8 cellular contexts compared by ENCODE assay signal in genomic region chrX:74422576-74423288, GRCh38. TPM values are rescaled to one million over a fixed set of nuclear protein-coding genes. Genes with fewer than 3 reads are reported as not detected.
A peak's percentile ranks its signal among the peaks of the same experiment; 100 is the strongest.
DNase-seq lines count a peak whose midpoint lies in the region; ATAC-seq and TF ChIP-seq lines count a peak whose summit lies in the region.

No MANE protein-coding gene starts in this region.

- no peak for ATAC-seq in central memory CD8-positive, alpha-beta T cell (replicated peaks; ENCODE audit: extremely low read depth, poor library complexity, severe bottlenecking)

- H3K36me3 ChIP-seq in sigmoid colon, result no peaks in the 10 kb centered on the region

- H3K9me3 Mint-ChIP-seq in central memory CD8-positive, alpha-beta T cell, result no peaks in the 10 kb centered on the region
- H3K9me3 Mint-ChIP-seq in immature natural killer cell, result no peaks in the 10 kb centered on the region

- intact Hi-C loops in sigmoid colon (cut with DNase I), result loop anchor here (5.0 kb wide), 2 partner anchors 40 to 130 kb away; no protein-coding TSS in a partner anchor

- TF ChIP-seq EP300 in sigmoid colon (IDR thresholded peaks at IDR 0.05), result no peak

- peak overlapping the region; percentile 80 for H3K4me3 Mint-ChIP-seq in central memory CD8-positive, alpha-beta T cell
- peak overlapping the region; percentile 60 to 79 (median 70) for H3K4me3 Mint-ChIP-seq in immature natural killer cell

- H3K27me3 Mint-ChIP-seq in central memory CD8-positive, alpha-beta T cell, result peaks cover 23% of the 10 kb centered on the region
- H3K27me3 Mint-ChIP-seq in immature natural killer cell (ENCODE audit: low read depth in 3 of 3), result peaks cover 9 to 19% (median 13%) of the 10 kb centered on the region in 3 donors

- DNase-seq in DMS 273 treated with DMSO at 0.1 percent for 48 hours (lab: John Stamatoyannopoulos, UW) (peak; percentile 7), NCI-H1694 (lab: John Stamatoyannopoulos, UW) (peak; percentile 22), immature natural killer cell (peak in 2 of 3 donors; percentile 7 to 14), sigmoid colon (peak; percentile 90), NOMO-1 (lab: John Stamatoyannopoulos, UW; ENCODE audit: unreplicated experiment in 2 of 2) (no peak), T-helper 9 cell (no peak), NCI-H2029 treated with DMSO at 0.1 percent for 48 hours (lab: John Stamatoyannopoulos, UW) (no peak)
- DNase-seq in central memory CD8-positive, alpha-beta T cell (ENCODE audit: low spot score in 2 of 2), result no peak

- H3K36me3 Mint-ChIP-seq in central memory CD8-positive, alpha-beta T cell (ENCODE audit: insufficient read depth), result peaks cover 4% of the 10 kb centered on the region
- H3K36me3 Mint-ChIP-seq in immature natural killer cell, result no peaks in the 10 kb centered on the region

- H3K27ac Mint-ChIP-seq in central memory CD8-positive, alpha-beta T cell (ENCODE audit: low read depth), result no peak overlapping the region
- H3K27ac Mint-ChIP-seq in immature natural killer cell, result no peak overlapping the region

- H3K9me3 ChIP-seq in sigmoid colon, result no peaks in the 10 kb centered on the region

- H3K4me3 ChIP-seq in sigmoid colon, result peak overlapping the region; percentile 38 to 60 (median 57)

- WGBS in sigmoid colon, 2 donors, result 18 to 28% methylated on average over 44 of the region's 44 CpGs

- H3K4me1 ChIP-seq in sigmoid colon, result peaks cover 0 to 16% (median 7%) of the 10 kb centered on the region in 4 donors

- peak overlapping the region; percentile 89 to 95 (median 90) for H3K27ac ChIP-seq in sigmoid colon

- TF ChIP-seq POLR2A in sigmoid colon (IDR thresholded peaks at IDR 0.05), result peak in 1 of 2 donors; percentile 39

- TF ChIP-seq CTCF in sigmoid colon (IDR thresholded peaks at IDR 0.05), result no peak

- H3K27me3 ChIP-seq in sigmoid colon, result no peaks in the 10 kb centered on the region

- H3K4me1 Mint-ChIP-seq in central memory CD8-positive, alpha-beta T cell, result peaks cover 16% of the 10 kb centered on the region
- H3K4me1 Mint-ChIP-seq in immature natural killer cell, result peaks cover 10 to 17% of the 10 kb centered on the region in 2 donors

RNA-seq across cellular contexts. Expression of gene SLC16A2, which starts 1.4 kb away (rescaled TPM):
- polyA plus RNA-seq in immature natural killer cell, result under 1 TPM in 2 of 3 donors, not detected in 1; 0.06 to 0.07 TPM
- total RNA-seq in sigmoid colon, result 10 to 100 TPM in 1 of 4 donors, 1 to 10 TPM in 3; 5.3 to 10.5 (median 7.7) TPM
- polyA plus RNA-seq in sigmoid colon, result 1 to 10 TPM in 2 of 3 donors, under 1 TPM in 1; 0.23 to 2.6 (median 1.2) TPM

Comparison
In these comparisons a context has a peak if more than half of its experiments do, and no peak if none do; other contexts are left out.
1. DNase-seq: peak in DMS 273 treated with DMSO at 0.1 percent for 48 hours (single experiment), NCI-H1694 (single experiment), immature natural killer cell (2 of 3) and sigmoid colon (single experiment); none in central memory CD8-positive, alpha-beta T cell (0 of 2), NOMO-1 (0 of 2), T-helper 9 cell (single experiment) and NCI-H2029 treated with DMSO at 0.1 percent for 48 hours (single experiment).